Comparison of ENCODE assay signal across 11 cellular contexts in the genomic region with DNA sequence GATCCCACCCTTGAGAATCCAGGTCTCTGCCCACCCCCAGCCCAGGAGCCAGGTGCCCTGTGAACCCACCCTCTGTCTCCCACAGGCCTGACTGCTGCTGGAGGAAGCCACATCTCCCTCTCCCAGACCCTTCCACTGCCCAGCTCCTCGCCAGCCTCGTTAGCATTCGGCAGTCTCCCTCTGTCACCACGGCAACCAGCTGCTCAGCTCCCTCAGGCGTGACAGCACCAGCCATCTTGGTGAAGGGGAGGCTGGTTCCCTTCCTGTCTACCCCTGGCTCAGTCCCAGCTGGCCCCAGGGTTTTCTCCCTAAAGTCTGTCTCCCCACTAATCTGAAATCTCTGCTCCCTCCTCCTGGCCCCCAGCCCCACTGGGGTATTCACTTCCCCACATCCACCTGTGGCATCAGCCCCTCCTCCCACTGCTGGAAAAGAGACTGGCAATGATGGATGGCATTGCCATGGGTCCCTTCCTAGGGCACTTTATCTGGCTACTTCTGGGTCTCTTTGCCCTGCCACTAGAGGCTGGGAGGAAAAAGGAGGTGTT. TPM values are rescaled to one million over a fixed set of nuclear protein-coding genes. Genes with fewer than 3 reads are reported as not detected.
DNase-seq lines count a peak whose midpoint lies in the region; ATAC-seq, FAIRE-seq and TF ChIP-seq lines count a peak whose summit lies in the region.
"Had no signal": no experiment of that assay in that cellular context is flagged by ENCODE, and none has a peak within 500 bp of the region (broad histone marks: within the 10 kb centered on the region; RNA-seq: fewer than 3 reads in every experiment).

No MANE protein-coding gene starts in this region.

- FAIRE-seq in GM18507 (lab: Jason Lieb, UNC) = peak; percentile 88

- H3K4me2 ChIP-seq in osteoblast (ENCODE audit: insufficient read depth, low read length) = no peak overlapping the region
- H3K4me2 ChIP-seq: PC-9 had no signal

- peaks cover 20% of the 10 kb centered on the region for H3K4me1 Mint-ChIP-seq in activated B cell treated with CpG ODN at 0.5 μM for 24 hours
- H3K4me1 Mint-ChIP-seq in activated naive CD4-positive, alpha-beta T cell treated with anti-CD3 and anti-CD28 coated beads for 36 hours (ENCODE audit: low read depth) = peaks cover 16% of the 10 kb centered on the region

- no peaks in the 10 kb centered on the region for H3K9me3 ChIP-seq in osteoblast (ENCODE audit: low read depth, low read length)
- H3K9me3 ChIP-seq in gastrocnemius medialis = no peaks in the 10 kb centered on the region

- H3K36me3 ChIP-seq in osteoblast (ENCODE audit: insufficient read depth, low read length) (no peaks in the 10 kb centered on the region), gastrocnemius medialis (no peaks in the 10 kb centered on the region)
- H3K36me3 ChIP-seq: brain microvascular endothelial cell had no signal

- H3K4me1 ChIP-seq in osteoblast (ENCODE audit: insufficient read depth, low read length) (no peaks in the 10 kb centered on the region), gastrocnemius medialis (no peaks in the 10 kb centered on the region)

- H3K36me3 Mint-ChIP-seq in activated B cell treated with CpG ODN at 0.5 μM for 24 hours (ENCODE audit: low read depth) = no peaks in the 10 kb centered on the region
- no peaks in the 10 kb centered on the region for H3K36me3 Mint-ChIP-seq in activated naive CD4-positive, alpha-beta T cell treated with anti-CD3 and anti-CD28 coated beads for 36 hours (ENCODE audit: low read depth)

- H3K27ac ChIP-seq in osteoblast (ENCODE audit: low read depth, low read length) (no peak overlapping the region), gastrocnemius medialis (no peak overlapping the region)
- H3K27ac ChIP-seq: brain microvascular endothelial cell, PC-9 had no signal

- in situ Hi-C loops in gastrocnemius medialis (cut with MboI; ENCODE audit: low sequenced_read_pairs in 4 of 4) = no loop called here

- H2AFZ ChIP-seq in osteoblast (ENCODE audit: low read length) = no peak overlapping the region
- H2AFZ ChIP-seq: PC-9 had no signal

- TF ChIP-seq CTCF in activated B cell treated with CpG ODN at 0.5 μM for 24 hours (IDR thresholded peaks at IDR 0.05) = no peak
- no peak for TF ChIP-seq CTCF in osteoblast (IDR thresholded peaks at IDR 0.05; ENCODE audit: extremely low read depth, low read depth, low read length)
- no peak for TF ChIP-seq CTCF in gastrocnemius medialis (IDR thresholded peaks at IDR 0.05 in 4 of 5, conservative IDR thresholded peaks at IDR 0.05 in 1 of 5)

- H3K79me2 ChIP-seq in osteoblast (ENCODE audit: insufficient read depth, low read length) = no peaks in the 10 kb centered on the region

- peaks cover 16% of the 10 kb centered on the region for H3K27me3 Mint-ChIP-seq in activated B cell treated with CpG ODN at 0.5 μM for 24 hours
- peaks cover 16% of the 10 kb centered on the region for H3K27me3 Mint-ChIP-seq in activated naive CD4-positive, alpha-beta T cell treated with anti-CD3 and anti-CD28 coated beads for 36 hours (ENCODE audit: low read depth)

- peak; percentile 94 for ATAC-seq in activated B cell treated with CpG ODN at 0.5 μM for 24 hours (ENCODE audit: low read depth)
- ATAC-seq in HG03025 (IDR thresholded peaks at IDR 0.05; ENCODE audit: low FRiP score, unreplicated experiment) = no peak
- ATAC-seq in gastrocnemius medialis = no peak
- ATAC-seq: activated CD4-positive, alpha-beta T cell treated with anti-CD3 and anti-CD28 coated beads for 36 hours had no signal

- no peak overlapping the region for H3K4me3 Mint-ChIP-seq in activated B cell treated with CpG ODN at 0.5 μM for 24 hours
- no peak overlapping the region for H3K4me3 Mint-ChIP-seq in activated naive CD4-positive, alpha-beta T cell treated with anti-CD3 and anti-CD28 coated beads for 36 hours
- H3K4me3 Mint-ChIP-seq: activated CD4-positive, alpha-beta T cell treated with anti-CD3 and anti-CD28 coated beads for 36 hours had no signal

- CTCF ChIA-PET in activated B cell treated with CpG ODN at 0.5 μM for 24 hours (lab: Charles Lee) = interaction anchor here (1.3 to 1.9 kb wide), 2 partner anchors 10 to 340 kb away, joined by 3 to 5 read pairs; no protein-coding TSS in a partner anchor
- CTCF ChIA-PET in activated naive CD4-positive, alpha-beta T cell treated with anti-CD3 and anti-CD28 coated beads for 36 hours (lab: Charles Lee) = no interaction called here

- H3K27me3 ChIP-seq in osteoblast (ENCODE audit: insufficient read depth, low read length) = peaks cover 62% of the 10 kb centered on the region
- H3K27me3 ChIP-seq in gastrocnemius medialis = no peaks in the 10 kb centered on the region

- H3K27ac Mint-ChIP-seq in activated B cell treated with CpG ODN at 0.5 μM for 24 hours = peak overlapping the region; percentile 55
- no peak overlapping the region for H3K27ac Mint-ChIP-seq in activated naive CD4-positive, alpha-beta T cell treated with anti-CD3 and anti-CD28 coated beads for 36 hours
- H3K27ac Mint-ChIP-seq: activated CD4-positive, alpha-beta T cell treated with anti-CD3 and anti-CD28 coated beads for 36 hours had no signal

- H3K9me3 Mint-ChIP-seq in activated B cell treated with CpG ODN at 0.5 μM for 24 hours = no peaks in the 10 kb centered on the region
- H3K9me3 Mint-ChIP-seq in activated naive CD4-positive, alpha-beta T cell treated with anti-CD3 and anti-CD28 coated beads for 36 hours = no peaks in the 10 kb centered on the region

- H3K4me3 ChIP-seq in osteoblast (ENCODE audit: insufficient read depth, low read length) = no peak overlapping the region
- H3K4me3 ChIP-seq in gastrocnemius medialis = no peak overlapping the region
- H3K4me3 ChIP-seq: PC-9 had no signal

- no peak for TF ChIP-seq POLR2A in gastrocnemius medialis (IDR thresholded peaks at IDR 0.05)

- no peaks in the 10 kb centered on the region for H4K20me1 ChIP-seq in osteoblast (ENCODE audit: insufficient read depth, low read length)

- POLR2A ChIA-PET in activated B cell treated with CpG ODN at 0.5 μM for 24 hours (lab: Charles Lee) = interaction anchor here (0.6 kb wide), 1 partner anchor 11 kb away, joined by 5 read pairs; no protein-coding TSS in a partner anchor

- intact Hi-C loops in activated B cell treated with CpG ODN at 0.5 μM for 24 hours (cut with micrococcal nuclease) = no loop called here
- intact Hi-C loops in activated naive CD4-positive, alpha-beta T cell treated with anti-CD3 and anti-CD28 coated beads for 36 hours (cut with micrococcal nuclease) = no loop called here
- intact Hi-C loops in gastrocnemius medialis (cut with DNase I; ENCODE audit: low total_unique reads) = no loop called here

- peak; percentile 51 for DNase-seq in GM18507 (ENCODE audit: extremely low spot score, insufficient read length, low read depth)
- DNase-seq in NCI-H187 (lab: John Stamatoyannopoulos, UW) = peak; percentile 35 to 36
- no peak for DNase-seq in activated B cell treated with CpG ODN at 0.5 μM for 24 hours
- DNase-seq in osteoblast (ENCODE audit: insufficient read length, low spot score, missing footprints) = peak; percentile 54
- DNase-seq in activated naive CD4-positive, alpha-beta T cell treated with anti-CD3 and anti-CD28 coated beads for 36 hours = no peak
- DNase-seq in activated CD4-positive, alpha-beta T cell treated with anti-CD3 and anti-CD28 coated beads, Interleukin-2, amount 50 U/mL, for 4 hours = no peak
- DNase-seq in gastrocnemius medialis = no peak
- DNase-seq: activated CD4-positive, alpha-beta T cell treated with anti-CD3 and anti-CD28 coated beads for 36 hours; brain microvascular endothelial cell; PC-9 had no signal

RNA-seq across cellular contexts. Expression of gene NRXN2, which starts 28.1 kb away (rescaled TPM):
- 0.54 and 0.73 TPM in 2 replicates for total RNA-seq in activated B cell treated with CpG ODN at 0.5 μM for 24 hours
- total RNA-seq in osteoblast = 62.5 and 90.1 TPM in 2 replicates
- under 1 TPM; 0.24 to 0.35 TPM for total RNA-seq in activated naive CD4-positive, alpha-beta T cell treated with anti-CD3 and anti-CD28 coated beads for 36 hours
- total RNA-seq in gastrocnemius medialis = 1 to 10 TPM in 2 of 4 donors, under 1 TPM in 2; 0.15 to 6.2 (median 1.8) TPM
- total RNA-seq: PC-9 had no signal

RNA-seq across cellular contexts. Expression of gene RASGRP2, which starts 49.0 kb away (rescaled TPM):
- total RNA-seq in activated B cell treated with CpG ODN at 0.5 μM for 24 hours = 165 and 177 TPM in 2 replicates
- 0.29 TPM in 1 of 2 replicates, not detected in the other for total RNA-seq in osteoblast
- 1 to 10 TPM; 5.2 to 5.6 TPM for total RNA-seq in activated naive CD4-positive, alpha-beta T cell treated with anti-CD3 and anti-CD28 coated beads for 36 hours
- total RNA-seq in gastrocnemius medialis = 10 to 100 TPM in 1 of 4 donors, 1 to 10 TPM in 3; 2.9 to 10.9 (median 7.1) TPM

Comparison
In these comparisons a context has a peak if more than half of its experiments do, and no peak if none do; other contexts are left out.
1. DNase-seq: peak in GM18507 (single experiment), NCI-H187 (2 of 2) and osteoblast (single experiment); none in activated B cell treated with CpG ODN at 0.5 μM for 24 hours (single experiment), activated naive CD4-positive, alpha-beta T cell treated with anti-CD3 and anti-CD28 coated beads for 36 hours (single experiment), activated CD4-positive, alpha-beta T cell treated with anti-CD3 and anti-CD28 coated beads, Interleukin-2, amount 50 U/mL, for 4 hours (0 of 2) and gastrocnemius medialis (0 of 2).
2. RNA of gene RASGRP2, which starts 49.0 kb away (total RNA-seq): 165 to 177 TPM in activated B cell treated with CpG ODN at 0.5 μM for 24 hours; 2.9 to 10.9 TPM in gastrocnemius medialis, 5.2 to 5.6 TPM in activated naive CD4-positive, alpha-beta T cell treated with anti-CD3 and anti-CD28 coated beads for 36 hours and 0.29 TPM in osteoblast; every median in the first group is over 10 times any median in the second.